Comparison of ENCODE assay signal across 11 cellular contexts in genomic region chr13:60162096-60162495, GRCh38. TPM values are rescaled to one million over a fixed set of nuclear protein-coding genes. Genes with fewer than 3 reads are reported as not detected.
DNase-seq lines count a peak whose midpoint lies in the region; ATAC-seq and TF ChIP-seq lines count a peak whose summit lies in the region.
"Had no signal": no experiment of that assay in that cellular context is flagged by ENCODE, and none has a peak within 500 bp of the region (broad histone marks: within the 10 kb centered on the region; RNA-seq: fewer than 3 reads in every experiment).

No MANE protein-coding gene starts in this region.

- peak overlapping the region; percentile 38 for H3K27ac Mint-ChIP-seq in activated naive CD8-positive, alpha-beta T cell treated with anti-CD3 and anti-CD28 coated beads, Interleukin-2, amount 50 U/mL, for 24 hours
- H3K27ac Mint-ChIP-seq in mesothelial cell of epicardium: peak overlapping the region; percentile 97
- H3K27ac Mint-ChIP-seq: dendritic cell treated with granulocyte-macrophage colony-stimulating factor and Interleukin-4, amounts not matched to agents 40 ng/mL and 50 ng/mL, for 4 days had no signal

- H3K27me3 Mint-ChIP-seq in activated naive CD8-positive, alpha-beta T cell treated with anti-CD3 and anti-CD28 coated beads, Interleukin-2, amount 50 U/mL, for 24 hours: no peaks in the 10 kb centered on the region
- no peaks in the 10 kb centered on the region for H3K27me3 Mint-ChIP-seq in mesothelial cell of epicardium (ENCODE audit: low read depth)
- H3K27me3 Mint-ChIP-seq: dendritic cell treated with granulocyte-macrophage colony-stimulating factor and Interleukin-4, amounts not matched to agents 40 ng/mL and 50 ng/mL, for 4 days had no signal

- intact Hi-C loops in IMR-90 (cut with micrococcal nuclease): loop anchor here (5.0 to 10.0 kb wide), 3 partner anchors 270 to 477 kb away; no protein-coding TSS in a partner anchor

- H3K23ac ChIP-seq in IMR-90 (ENCODE audit: low read depth, low read length): no peak overlapping the region

- H4K5ac ChIP-seq in IMR-90 (ENCODE audit: low read depth, low read length): no peak overlapping the region

- H2AFZ ChIP-seq in IMR-90 (replicated peaks; ENCODE audit: low read length, poor library complexity): no peak overlapping the region
- H2AFZ ChIP-seq: parathyroid adenoma had no signal

- BruUV-seq in IMR-90 (replicated peaks; lab: Mats Ljungman, UMichigan): no TSS peak

- H2BK20ac ChIP-seq in IMR-90 (ENCODE audit: low read depth, low read length): no peak overlapping the region

- no peak for TF ChIP-seq RAD21 in IMR-90 (IDR thresholded peaks at IDR 0.05; ENCODE audit: low read length)

- H3K9me3 ChIP-seq in IMR-90 (ENCODE audit: control insufficient read depth, insufficient read depth, low read length): no peaks in the 10 kb centered on the region
- no peaks in the 10 kb centered on the region for H3K9me3 ChIP-seq in right atrium auricular region

- peak overlapping the region; percentile 89 for H3K4me3 Mint-ChIP-seq in activated naive CD8-positive, alpha-beta T cell treated with anti-CD3 and anti-CD28 coated beads, Interleukin-2, amount 50 U/mL, for 24 hours
- no peak overlapping the region for H3K4me3 Mint-ChIP-seq in mesothelial cell of epicardium
- H3K4me3 Mint-ChIP-seq: dendritic cell treated with granulocyte-macrophage colony-stimulating factor and Interleukin-4, amounts not matched to agents 40 ng/mL and 50 ng/mL, for 4 days had no signal

- peaks cover 25% of the 10 kb centered on the region for H3K36me3 Mint-ChIP-seq in activated naive CD8-positive, alpha-beta T cell treated with anti-CD3 and anti-CD28 coated beads, Interleukin-2, amount 50 U/mL, for 24 hours (ENCODE audit: low read depth)
- H3K36me3 Mint-ChIP-seq in mesothelial cell of epicardium: peaks cover 24% of the 10 kb centered on the region

- no peak overlapping the region for H2BK120ac ChIP-seq in IMR-90 (ENCODE audit: low read depth, low read length)

- TF ChIP-seq CTCF in IMR-90 (conservative IDR thresholded peaks at IDR 0.05; ENCODE audit: low read depth, low read length) (no peak), mesothelial cell of epicardium (IDR thresholded peaks at IDR 0.05; ENCODE audit: unreplicated experiment) (no peak), right atrium auricular region (IDR thresholded peaks at IDR 0.05) (no peak)

- 0 out of 2 replicates have a peak, but pooled peaks cover 7% of the 10 kb centered on the region for H4K20me1 ChIP-seq in IMR-90 (ENCODE audit: insufficient read depth, low read length)

- no peak overlapping the region for H3K14ac ChIP-seq in IMR-90 (replicated peaks; ENCODE audit: low read depth, low read length)

- no peak overlapping the region for H3K56ac ChIP-seq in IMR-90 (ENCODE audit: extremely low read depth, insufficient read depth, low read length)

- POLR2A ChIA-PET in IMR-90 (lab: Charles Lee; ENCODE audit: unreplicated experiment): no interaction called here

- H3K36me3 ChIP-seq in IMR-90 (ENCODE audit: control insufficient read depth, insufficient read depth, low read length) (no peaks in the 10 kb centered on the region), right atrium auricular region (no peaks in the 10 kb centered on the region)

- DNase-seq in GM03348 (ENCODE audit: low spot score): peak; percentile 7
- DNase-seq in IMR-90: peak; percentile 6
- no peak for DNase-seq in activated naive CD8-positive, alpha-beta T cell treated with anti-CD3 and anti-CD28 coated beads, Interleukin-2, amount 50 U/mL, for 24 hours
- DNase-seq in mesothelial cell of epicardium (ENCODE audit: low spot score in 2 of 2, unreplicated experiment in 2 of 2): no peak
- no peak for DNase-seq in retina
- no peak for DNase-seq in right atrium auricular region (ENCODE audit: low spot score)
- DNase-seq: NCI-H1694, SHP77 had no signal

- H3K4me2 ChIP-seq in IMR-90 (ENCODE audit: low read depth, low read length): no peak overlapping the region

- CTCF ChIA-PET in IMR-90 (lab: Yijun Ruan, JAX): no interaction called here

- H3K4me1 Mint-ChIP-seq in activated naive CD8-positive, alpha-beta T cell treated with anti-CD3 and anti-CD28 coated beads, Interleukin-2, amount 50 U/mL, for 24 hours: peaks cover 40% of the 10 kb centered on the region
- peaks cover 31% of the 10 kb centered on the region for H3K4me1 Mint-ChIP-seq in mesothelial cell of epicardium

- H2AK5ac ChIP-seq in IMR-90 (ENCODE audit: low read depth, low read length): no peak overlapping the region

- H3K4me1 ChIP-seq in IMR-90 (ENCODE audit: control insufficient read depth, insufficient read depth, low read length): peaks cover 7% of the 10 kb centered on the region; the same call in 1 of the 2 replicates
- peaks cover 0 to 24% of the 10 kb centered on the region in 2 donors for H3K4me1 ChIP-seq in right atrium auricular region

- dilution Hi-C loops in IMR-90 (cut with HindIII; ENCODE audit: low sequenced_read_pairs, unreplicated experiment): no loop called here

- no peak for ATAC-seq in IMR-90 (ENCODE audit: low read depth)
- ATAC-seq in activated naive CD8-positive, alpha-beta T cell treated with anti-CD3 and anti-CD28 coated beads, Interleukin-2, amount 50 U/mL, for 24 hours: no peak
- ATAC-seq in GM18519 (IDR thresholded peaks at IDR 0.05; ENCODE audit: low FRiP score, unreplicated experiment): no peak

- no peak overlapping the region for H3K27ac ChIP-seq in IMR-90 (ENCODE audit: insufficient read depth, low read length)
- no peak overlapping the region for H3K27ac ChIP-seq in right atrium auricular region
- H3K27ac ChIP-seq: parathyroid adenoma had no signal

- no peak overlapping the region for H2BK15ac ChIP-seq in IMR-90 (ENCODE audit: low read depth, low read length)

- H3K27me3 ChIP-seq in IMR-90 (ENCODE audit: control insufficient read depth, insufficient read depth, low read length) (no peaks in the 10 kb centered on the region), right atrium auricular region (no peaks in the 10 kb centered on the region)

- peak overlapping the region; percentile 84 for H2BK5ac ChIP-seq in IMR-90 (ENCODE audit: low read depth, low read length, poor library complexity, severe bottlenecking)

- in situ Hi-C loops in IMR-90 (cut with MboI; ENCODE audit: low sequenced_read_pairs): no loop called here

- H2AK9ac ChIP-seq in IMR-90 (replicated peaks; ENCODE audit: low read depth, low read length, poor library complexity): no peak overlapping the region

- H3K4ac ChIP-seq in IMR-90 (ENCODE audit: low read depth, low read length): no peak overlapping the region

- peaks cover 36 to 53% of the 10 kb centered on the region in 2 experiments for H3K79me1 ChIP-seq in IMR-90 (ENCODE audit: low read depth in 1 of 2, low read length in 2 of 2)

- H4K91ac ChIP-seq in IMR-90 (ENCODE audit: insufficient read depth, low read depth, low read length): no peak overlapping the region

- TF ChIP-seq POLR2A in IMR-90 (IDR thresholded peaks at IDR 0.05; ENCODE audit: low read depth, low read length): no peak

- no peak overlapping the region; a peak in 1 of 4 replicates for H4K8ac ChIP-seq in IMR-90 (ENCODE audit: low read depth in 2 of 2, low read length in 2 of 2)

- no peak overlapping the region for H3K18ac ChIP-seq in IMR-90 (ENCODE audit: low read depth, low read length)

- no peak overlapping the region for H3K9ac ChIP-seq in IMR-90 (ENCODE audit: low read depth, low read length)
- H3K9ac ChIP-seq: parathyroid adenoma had no signal

- H3K9me3 Mint-ChIP-seq in activated naive CD8-positive, alpha-beta T cell treated with anti-CD3 and anti-CD28 coated beads, Interleukin-2, amount 50 U/mL, for 24 hours: no peaks in the 10 kb centered on the region
- H3K9me3 Mint-ChIP-seq in mesothelial cell of epicardium: peaks cover 16% of the 10 kb centered on the region
- H3K9me3 Mint-ChIP-seq: dendritic cell treated with granulocyte-macrophage colony-stimulating factor and Interleukin-4, amounts not matched to agents 40 ng/mL and 50 ng/mL, for 4 days had no signal

- H3K4me3 ChIP-seq in IMR-90 (ENCODE audit: insufficient read depth, low read depth, low read length) (no peak overlapping the region), right atrium auricular region (no peak overlapping the region)

- H3K9me1 ChIP-seq in IMR-90 (ENCODE audit: insufficient read depth, low read length): peaks cover 3% of the 10 kb centered on the region; the same call in 1 of the 2 replicates

TF ChIP-seq in IMR-90, 13 proteins besides CTCF, POLR2A, EP300 and RAD21 (continues in another document):
- TF ChIP-seq MAZ (IDR thresholded peaks at IDR 0.05; ENCODE audit: borderline replicate concordance, low read depth, low read length) (no peak), MXI1 (IDR thresholded peaks at IDR 0.05; ENCODE audit: borderline replicate concordance, low read depth, low read length) (no peak), SMC3 (IDR thresholded peaks at IDR 0.05; ENCODE audit: low read depth, low read length) (no peak), CHD1 (IDR thresholded peaks at IDR 0.05; ENCODE audit: low read depth, low read length) (no peak), NFE2L2 (IDR thresholded peaks at IDR 0.05; ENCODE audit: low read depth, low read length) (no peak), MAFK (IDR thresholded peaks at IDR 0.05; ENCODE audit: low read depth, low read length) (no peak), RFX5 (IDR thresholded peaks at IDR 0.05; ENCODE audit: low read depth, low read length) (no peak)
- TF ChIP-seq, protein P1, sequence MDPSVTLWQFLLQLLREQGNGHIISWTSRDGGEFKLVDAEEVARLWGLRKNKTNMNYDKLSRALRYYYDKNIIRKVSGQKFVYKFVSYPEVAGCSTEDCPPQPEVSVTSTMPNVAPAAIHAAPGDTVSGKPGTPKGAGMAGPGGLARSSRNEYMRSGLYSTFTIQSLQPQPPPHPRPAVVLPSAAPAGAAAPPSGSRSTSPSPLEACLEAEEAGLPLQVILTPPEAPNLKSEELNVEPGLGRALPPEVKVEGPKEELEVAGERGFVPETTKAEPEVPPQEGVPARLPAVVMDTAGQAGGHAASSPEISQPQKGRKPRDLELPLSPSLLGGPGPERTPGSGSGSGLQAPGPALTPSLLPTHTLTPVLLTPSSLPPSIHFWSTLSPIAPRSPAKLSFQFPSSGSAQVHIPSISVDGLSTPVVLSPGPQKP (IDR thresholded peaks at IDR 0.05; ENCODE audit: borderline replicate concordance, low read depth, low read length): no peak
- TF ChIP-seq, protein P2, sequence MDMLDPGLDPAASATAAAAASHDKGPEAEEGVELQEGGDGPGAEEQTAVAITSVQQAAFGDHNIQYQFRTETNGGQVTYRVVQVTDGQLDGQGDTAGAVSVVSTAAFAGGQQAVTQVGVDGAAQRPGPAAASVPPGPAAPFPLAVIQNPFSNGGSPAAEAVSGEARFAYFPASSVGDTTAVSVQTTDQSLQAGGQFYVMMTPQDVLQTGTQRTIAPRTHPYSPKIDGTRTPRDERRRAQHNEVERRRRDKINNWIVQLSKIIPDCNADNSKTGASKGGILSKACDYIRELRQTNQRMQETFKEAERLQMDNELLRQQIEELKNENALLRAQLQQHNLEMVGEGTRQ (IDR thresholded peaks at IDR 0.05; ENCODE audit: low read depth, low read length): no peak

RNA-seq across cellular contexts. Expression of gene DIAPH3, which starts 1.6 kb away (rescaled TPM):
- total RNA-seq in IMR-90 (2012; rRNA removed) (9.3 and 16.1 TPM in 2 replicates), mesothelial cell of epicardium (13.4 to 16.8 TPM (median 16.5 TPM) in 3 replicates), right atrium auricular region (1 to 10 TPM in 1 of 2 donors, under 1 TPM in 1; 0.35 to 1.1 TPM)
- 8.5 and 8.9 TPM in 2 replicates for polyA plus RNA-seq in IMR-90 (2012; rRNA removed)
- polyA plus RNA-seq in IMR-90 (2012; cell fraction: cytosol; rRNA removed): 1.3 and 1.5 TPM in 2 replicates
- polyA plus RNA-seq in IMR-90 (2012; cell fraction: nucleus; rRNA removed; ENCODE audit: low replicate concordance): 1.0 and 5.1 TPM in 2 replicates

Comparison
In these comparisons a context has a peak if more than half of its experiments do, and no peak if none do; other contexts are left out.
1. DNase-seq: peak in GM03348 (single experiment) and IMR-90 (single experiment); none in activated naive CD8-positive, alpha-beta T cell treated with anti-CD3 and anti-CD28 coated beads, Interleukin-2, amount 50 U/mL, for 24 hours (single experiment), mesothelial cell of epicardium (0 of 2), retina (single experiment) and right atrium auricular region (single experiment).